In genomic region chr4:65623509-65623908, GRCh38 we compare ENCODE assay signal across 16 cellular contexts. TPM values are rescaled to one million over a fixed set of nuclear protein-coding genes. Genes with fewer than 3 reads are reported as not detected.
A peak's percentile ranks its signal among the peaks of the same experiment; 100 is the strongest.
DNase-seq lines count a peak whose midpoint lies in the region; ATAC-seq, FAIRE-seq and TF ChIP-seq lines count a peak whose summit lies in the region.
"Had no signal": no experiment of that assay in that cellular context is flagged by ENCODE, and none has a peak within 500 bp of the region (broad histone marks: within the 10 kb centered on the region; RNA-seq: fewer than 3 reads in every experiment).

No MANE protein-coding gene starts in this region.

- TF ChIP-seq CTCF in A549 (IDR thresholded peaks at IDR 0.05): no peak
- TF ChIP-seq CTCF in fibroblast of villous mesenchyme (IDR thresholded peaks at IDR 0.05; ENCODE audit: insufficient read depth, low read depth, low read length): no peak

- 0% methylated on average over 1 of the region's 1 CpG for WGBS in A549 (ENCODE audit: missing lambda C conversion rate)

- no peak for TF ChIP-seq EP300 in A549 (IDR thresholded peaks at IDR 0.05)

- TF ChIP-seq RAD21 in A549 (conservative IDR thresholded peaks at IDR 0.05 in 1 of 2, IDR thresholded peaks at IDR 0.05 in 1 of 2): no peak

- no peak overlapping the region for H3K4me2 ChIP-seq in A549

- ATAC-seq in A549: no peak
- ATAC-seq in GM21619 (IDR thresholded peaks at IDR 0.05; ENCODE audit: unreplicated experiment): no peak
- ATAC-seq in activated naive CD4-positive, alpha-beta T cell treated with anti-CD3 and anti-CD28 coated beads, Interleukin-2, amount 50 U/mL, for 72 hours: no peak
- ATAC-seq in esophagus mucosa: no peak
- ATAC-seq: activated T-cell treated with anti-CD3 and anti-CD28 coated beads, Interleukin-2, amount 50 U/mL, for 4 hours had no signal

- H3K4me3 ChIP-seq in A549 (no peak overlapping the region), SJCRH30 (no peak overlapping the region), fibroblast of villous mesenchyme (ENCODE audit: low read depth, low read length) (no peak overlapping the region)
- H3K4me3 ChIP-seq: ascending aorta had no signal

- POLR2A ChIA-PET in A549 (lab: Yijun Ruan, JAX): no interaction called here

- H3K36me3 Mint-ChIP-seq in activated naive CD4-positive, alpha-beta T cell treated with anti-CD3 and anti-CD28 coated beads, Interleukin-2, amount 50 U/mL, for 72 hours: no peaks in the 10 kb centered on the region

- H3K9me3 ChIP-seq in A549 (no peaks in the 10 kb centered on the region), SJCRH30 (replicated peaks) (no peaks in the 10 kb centered on the region)
- H3K9me3 ChIP-seq: ascending aorta had no signal

- no peak overlapping the region for H3K27ac Mint-ChIP-seq in activated naive CD4-positive, alpha-beta T cell treated with anti-CD3 and anti-CD28 coated beads, Interleukin-2, amount 50 U/mL, for 72 hours

- TF ChIP-seq POLR2A in A549 (IDR thresholded peaks at IDR 0.05; ENCODE audit: low read length): no peak

- H3K4me1 ChIP-seq in A549: 0 out of 3 replicates have a peak, but pooled peaks cover 5% of the 10 kb centered on the region
- peaks cover 39% of the 10 kb centered on the region for H3K4me1 ChIP-seq in SJCRH30
- H3K4me1 ChIP-seq: ascending aorta had no signal

- FAIRE-seq in A549 (lab: Jason Lieb, UNC): no peak

- CTCF ChIA-PET in A549 (lab: Yijun Ruan, JAX): no interaction called here

- H3K36me3 ChIP-seq in SJCRH30: no peaks in the 10 kb centered on the region
- H3K36me3 ChIP-seq: ascending aorta had no signal

- peaks cover 0 to 3% of the 10 kb centered on the region in 2 donors for H3K9me3 Mint-ChIP-seq in activated naive CD4-positive, alpha-beta T cell treated with anti-CD3 and anti-CD28 coated beads, Interleukin-2, amount 50 U/mL, for 72 hours

- no peak overlapping the region for H3K27ac ChIP-seq in A549
- H3K27ac ChIP-seq in SJCRH30: peak overlapping the region; percentile 38
- H3K27ac ChIP-seq: ascending aorta had no signal

- DNase-seq in A549 (ENCODE audit: low read depth in 1 of 2, low spot score in 1 of 2): peak in 1 of 2 experiments; percentile 13
- peak; percentile 53 for DNase-seq in H4 (ENCODE audit: low spot score)
- DNase-seq in SJCRH30: peak; percentile 11 to 54
- DNase-seq in fibroblast of villous mesenchyme (ENCODE audit: low read depth): peak; percentile 4
- DNase-seq in activated naive CD4-positive, alpha-beta T cell treated with anti-CD3 and anti-CD28 coated beads, Interleukin-2, amount 50 U/mL, for 72 hours (ENCODE audit: low spot score in 2 of 2): no peak
- no peak for DNase-seq in NAMALWA (ENCODE audit: low spot score)
- DNase-seq: activated T-cell treated with anti-CD3 and anti-CD28 coated beads, Interleukin-2, amount 50 U/mL, for 4 hours; AML-193; GF-D8; KG1; NCI-H2029; stimulated activated CD4-positive, alpha-beta T cell treated with anti-CD3 and anti-CD28 coated beads, Interleukin-2, amount 100 ng/mL, for 24 hours had no signal

- H3K27me3 ChIP-seq in SJCRH30: no peaks in the 10 kb centered on the region
- H3K27me3 ChIP-seq: ascending aorta had no signal

TF ChIP-seq in A549, 52 proteins besides CTCF, POLR2A, EP300 and RAD21:
- TF ChIP-seq FOSL2 (IDR thresholded peaks at IDR 0.05) (no peak), FOSL2 (CRISPR knock-in tag; IDR thresholded peaks at IDR 0.05) (peak; percentile 35; the same call in 1 of the 2 replicates), NFE2L2 (conservative IDR thresholded peaks at IDR 0.05; ENCODE audit: low read length) (no peak)

RNA-seq across cellular contexts. Expression of gene EPHA5, which starts 46.8 kb away (rescaled TPM):
- polyA plus RNA-seq in A549 (2011; rRNA removed): 0.97 and 1.1 TPM in 2 replicates
- polyA plus RNA-seq in A549 (2012; cell fraction: cytosol; rRNA removed): 0.17 and 0.23 TPM in 2 replicates
- 0.25 and 0.44 TPM in 2 replicates for polyA plus RNA-seq in A549 (2012; cell fraction: nucleus; rRNA removed)
- polyA plus RNA-seq in A549 (2017; fragmentation: RNase III; extraction: RNeasy Plus Mini Kit Qiagen cat#74134 plus additional on column Dnase treatment): 0.81 to 0.96 TPM (median 0.91 TPM) in 3 replicates
- polyA minus RNA-seq in A549 (2011; rRNA and poly(A)+ RNA removed): 1.4 and 1.8 TPM in 2 replicates
- 8.9 and 14.2 TPM in 2 replicates for total RNA-seq in H4 (2014; rRNA removed; shearing (Covaris generic))
- 7.8 and 8.7 TPM in 2 replicates for total RNA-seq in SJCRH30 (2014; rRNA removed; shearing (Covaris generic))
- total RNA-seq in fibroblast of villous mesenchyme: 0.32 and 0.43 TPM in 2 replicates
- not detected for total RNA-seq in activated naive CD4-positive, alpha-beta T cell treated with anti-CD3 and anti-CD28 coated beads, Interleukin-2, amount 50 U/mL, for 72 hours
- total RNA-seq in esophagus mucosa: not detected
- total RNA-seq: activated T-cell treated with anti-CD3 and anti-CD28 coated beads, Interleukin-2, amount 50 U/mL, for 4 hours; ascending aorta; mesenteric fat pad had no signal

Comparison
In these comparisons a context has a peak if more than half of its experiments do, and no peak if none do; other contexts are left out.
1. DNase-seq: peak in H4 (single experiment), SJCRH30 (2 of 2) and fibroblast of villous mesenchyme (single experiment); none in activated naive CD4-positive, alpha-beta T cell treated with anti-CD3 and anti-CD28 coated beads, Interleukin-2, amount 50 U/mL, for 72 hours (0 of 2) and NAMALWA (single experiment).